Comparison of ENCODE assay signal across 32 cellular contexts in genomic region chr10:109732254-109732653, GRCh38.
"Had no signal": no experiment of that assay in that cellular context is flagged by ENCODE, and none has a peak within 500 bp of the region (broad histone marks: within the 10 kb centered on the region; RNA-seq: fewer than 3 reads in every experiment).

No MANE protein-coding gene starts in this region.

- H3K4me3 ChIP-seq: adrenal gland, ascending aorta, body of pancreas, breast epithelium, cardiac muscle cell had no signal

- ATAC-seq: activated naive CD4-positive, alpha-beta T cell treated with anti-CD3 and anti-CD28 coated beads, Interleukin-2, amount 50 U/mL, for 72 hours; activated naive CD8-positive, alpha-beta T cell treated with anti-CD3 and anti-CD28 coated beads, Interleukin-2, amount 50 U/mL, for 24 hours; activated T-cell treated with anti-CD3 and anti-CD28 coated beads, Interleukin-2, amount 50 U/mL, for 4 hours; activated T-cell treated with anti-CD3 and anti-CD28 coated beads, Interleukin-2, amount 50 U/mL, for 72 hours; activated T-helper 17 cell treated with anti-CD3 and anti-CD28 coated beads, Interleukin-2, amount 50 U/mL, for 72 hours; body of pancreas had no signal

- DNase-seq: activated effector memory CD4-positive, alpha-beta T cell treated with anti-CD3 and anti-CD28 coated beads, Interleukin-2, amount 50 U/mL, for 16 hours; activated effector memory CD4-positive, alpha-beta T cell treated with Interleukin-2 at 50 U/mL for 16 hours; activated gamma-delta T cell; activated gamma-delta T cell treated with Interleukin-2 at 50 U/mL for 16 hours; activated naive CD4-positive, alpha-beta T cell; activated naive CD4-positive, alpha-beta T cell treated with anti-CD3 and anti-CD28 coated beads for 36 hours; activated naive CD4-positive, alpha-beta T cell treated with anti-CD3 and anti-CD28 coated beads, Interleukin-2, amount 10 ng/mL, durations not matched to agents 7 days and 5 days; activated naive CD4-positive, alpha-beta T cell treated with anti-CD3 and anti-CD28 coated beads, Interleukin-2, amount 50 U/mL, for 16 hours; activated naive CD4-positive, alpha-beta T cell treated with Interleukin-2 at 50 U/mL for 16 hours; activated naive CD8-positive, alpha-beta T cell treated with anti-CD3 and anti-CD28 coated beads for 36 hours; activated naive CD8-positive, alpha-beta T cell treated with anti-CD3 and anti-CD28 coated beads, Interleukin-2, amount 10 ng/mL, durations not matched to agents 7 days and 5 days; activated naive CD8-positive, alpha-beta T cell treated with anti-CD3 and anti-CD28 coated beads, Interleukin-2, amount 50 U/mL, for 24 hours; activated T-cell treated with anti-CD3 and anti-CD28 coated beads, Interleukin-2, amount 50 U/mL, for 1 hour; activated T-cell treated with anti-CD3 and anti-CD28 coated beads, Interleukin-2, amount 50 U/mL, for 24 hours; activated T-cell treated with anti-CD3 and anti-CD28 coated beads, Interleukin-2, amount 50 U/mL, for 4 hours; activated T-cell treated with anti-CD3 and anti-CD28 coated beads, Interleukin-2, amount 50 U/mL, for 48 hours; activated T-cell treated with anti-CD3 and anti-CD28 coated beads, Interleukin-2, amount 50 U/mL, for 72 hours; adrenal gland; amniotic stem cell; amygdala; anterior cingulate cortex; aorta; body of pancreas; brain microvascular endothelial cell; caudate nucleus; central memory CD4-positive, alpha-beta T cell; cerebellar nuclear complex had no signal

- H3K27me3 ChIP-seq: ascending aorta, body of pancreas, brain microvascular endothelial cell, breast epithelium, cardiac muscle cell had no signal

- H3K27ac ChIP-seq: adrenal gland, ascending aorta, body of pancreas, brain microvascular endothelial cell, breast epithelium, cardiac muscle cell had no signal

- H3K9me3 ChIP-seq: adrenal gland, ascending aorta, body of pancreas, breast epithelium had no signal

- H3K36me3 ChIP-seq: adrenal gland, ascending aorta, brain microvascular endothelial cell, breast epithelium, cardiac muscle cell had no signal

- H3K4me1 ChIP-seq: adrenal gland, ascending aorta, body of pancreas, breast epithelium had no signal
